ENCODE assay signal across 1 cellular context in the genomic region with DNA sequence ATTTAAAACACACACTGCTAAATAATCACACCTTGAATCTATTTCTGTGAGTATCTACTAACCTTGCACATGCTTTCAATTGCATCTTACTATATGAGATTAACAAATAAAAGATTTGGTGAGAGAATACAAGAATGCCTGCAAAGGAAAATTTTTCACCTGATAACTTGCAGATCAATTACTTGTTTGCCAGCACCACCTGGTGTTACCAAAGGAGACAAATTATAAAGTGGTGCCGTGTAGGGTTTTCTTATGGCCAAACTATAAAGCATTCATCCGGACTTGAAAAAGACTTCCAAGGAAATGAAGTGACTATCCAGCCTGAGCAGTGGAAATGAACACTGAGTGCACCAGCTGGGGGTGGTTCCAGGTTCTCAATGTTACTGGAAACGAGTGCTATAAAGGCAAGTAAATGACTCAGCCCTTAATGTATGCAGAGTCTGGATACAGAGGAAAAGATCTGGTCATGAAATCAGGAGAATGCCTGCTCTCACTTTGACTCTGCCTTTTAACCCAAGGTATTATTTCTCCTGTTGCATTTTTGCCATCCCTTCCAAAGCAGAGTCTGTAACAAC.
TF ChIP-seq lines count a peak whose summit lies in the region.

No MANE protein-coding gene starts in this region.

TF ChIP-seq in GM23338, 12 proteins besides CTCF, POLR2A, EP300 and RAD21 (continued from another document):
- TF ChIP-seq, protein P1, sequence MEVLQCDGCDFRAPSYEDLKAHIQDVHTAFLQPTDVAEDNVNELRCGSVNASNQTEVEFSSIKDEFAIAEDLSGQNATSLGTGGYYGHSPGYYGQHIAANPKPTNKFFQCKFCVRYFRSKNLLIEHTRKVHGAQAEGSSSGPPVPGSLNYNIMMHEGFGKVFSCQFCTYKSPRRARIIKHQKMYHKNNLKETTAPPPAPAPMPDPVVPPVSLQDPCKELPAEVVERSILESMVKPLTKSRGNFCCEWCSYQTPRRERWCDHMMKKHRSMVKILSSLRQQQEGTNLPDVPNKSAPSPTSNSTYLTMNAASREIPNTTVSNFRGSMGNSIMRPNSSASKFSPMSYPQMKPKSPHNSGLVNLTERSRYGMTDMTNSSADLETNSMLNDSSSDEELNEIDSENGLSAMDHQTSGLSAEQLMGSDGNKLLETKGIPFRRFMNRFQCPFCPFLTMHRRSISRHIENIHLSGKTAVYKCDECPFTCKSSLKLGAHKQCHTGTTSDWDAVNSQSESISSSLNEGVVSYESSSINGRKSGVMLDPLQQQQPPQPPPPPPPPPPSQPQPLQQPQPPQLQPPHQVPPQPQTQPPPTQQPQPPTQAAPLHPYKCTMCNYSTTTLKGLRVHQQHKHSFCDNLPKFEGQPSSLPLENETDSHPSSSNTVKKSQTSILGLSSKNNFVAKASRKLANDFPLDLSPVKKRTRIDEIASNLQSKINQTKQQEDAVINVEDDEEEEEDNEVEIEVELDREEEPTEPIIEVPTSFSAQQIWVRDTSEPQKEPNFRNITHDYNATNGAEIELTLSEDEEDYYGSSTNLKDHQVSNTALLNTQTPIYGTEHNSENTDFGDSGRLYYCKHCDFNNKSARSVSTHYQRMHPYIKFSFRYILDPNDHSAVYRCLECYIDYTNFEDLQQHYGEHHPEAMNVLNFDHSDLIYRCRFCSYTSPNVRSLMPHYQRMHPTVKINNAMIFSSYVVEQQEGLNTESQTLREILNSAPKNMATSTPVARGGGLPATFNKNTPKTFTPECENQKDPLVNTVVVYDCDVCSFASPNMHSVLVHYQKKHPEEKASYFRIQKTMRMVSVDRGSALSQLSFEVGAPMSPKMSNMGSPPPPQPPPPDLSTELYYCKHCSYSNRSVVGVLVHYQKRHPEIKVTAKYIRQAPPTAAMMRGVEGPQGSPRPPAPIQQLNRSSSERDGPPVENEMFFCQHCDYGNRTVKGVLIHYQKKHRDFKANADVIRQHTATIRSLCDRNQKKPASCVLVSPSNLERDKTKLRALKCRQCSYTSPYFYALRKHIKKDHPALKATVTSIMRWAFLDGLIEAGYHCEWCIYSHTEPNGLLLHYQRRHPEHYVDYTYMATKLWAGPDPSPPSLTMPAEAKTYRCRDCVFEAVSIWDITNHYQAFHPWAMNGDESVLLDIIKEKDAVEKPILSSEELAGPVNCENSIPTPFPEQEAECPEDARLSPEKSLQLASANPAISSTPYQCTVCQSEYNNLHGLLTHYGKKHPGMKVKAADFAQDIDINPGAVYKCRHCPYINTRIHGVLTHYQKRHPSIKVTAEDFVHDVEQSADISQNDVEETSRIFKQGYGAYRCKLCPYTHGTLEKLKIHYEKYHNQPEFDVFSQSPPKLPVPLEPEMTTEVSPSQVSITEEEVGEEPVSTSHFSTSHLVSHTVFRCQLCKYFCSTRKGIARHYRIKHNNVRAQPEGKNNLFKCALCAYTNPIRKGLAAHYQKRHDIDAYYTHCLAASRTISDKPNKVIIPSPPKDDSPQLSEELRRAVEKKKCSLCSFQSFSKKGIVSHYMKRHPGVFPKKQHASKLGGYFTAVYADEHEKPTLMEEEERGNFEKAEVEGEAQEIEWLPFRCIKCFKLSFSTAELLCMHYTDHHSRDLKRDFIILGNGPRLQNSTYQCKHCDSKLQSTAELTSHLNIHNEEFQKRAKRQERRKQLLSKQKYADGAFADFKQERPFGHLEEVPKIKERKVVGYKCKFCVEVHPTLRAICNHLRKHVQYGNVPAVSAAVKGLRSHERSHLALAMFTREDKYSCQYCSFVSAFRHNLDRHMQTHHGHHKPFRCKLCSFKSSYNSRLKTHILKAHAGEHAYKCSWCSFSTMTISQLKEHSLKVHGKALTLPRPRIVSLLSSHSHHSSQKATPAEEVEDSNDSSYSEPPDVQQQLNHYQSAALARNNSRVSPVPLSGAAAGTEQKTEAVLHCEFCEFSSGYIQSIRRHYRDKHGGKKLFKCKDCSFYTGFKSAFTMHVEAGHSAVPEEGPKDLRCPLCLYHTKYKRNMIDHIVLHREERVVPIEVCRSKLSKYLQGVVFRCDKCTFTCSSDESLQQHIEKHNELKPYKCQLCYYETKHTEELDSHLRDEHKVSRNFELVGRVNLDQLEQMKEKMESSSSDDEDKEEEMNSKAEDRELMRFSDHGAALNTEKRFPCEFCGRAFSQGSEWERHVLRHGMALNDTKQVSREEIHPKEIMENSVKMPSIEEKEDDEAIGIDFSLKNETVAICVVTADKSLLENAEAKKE (CRISPR knock-in tag; IDR thresholded peaks at IDR 0.05): no peak
- TF ChIP-seq, protein P2, sequence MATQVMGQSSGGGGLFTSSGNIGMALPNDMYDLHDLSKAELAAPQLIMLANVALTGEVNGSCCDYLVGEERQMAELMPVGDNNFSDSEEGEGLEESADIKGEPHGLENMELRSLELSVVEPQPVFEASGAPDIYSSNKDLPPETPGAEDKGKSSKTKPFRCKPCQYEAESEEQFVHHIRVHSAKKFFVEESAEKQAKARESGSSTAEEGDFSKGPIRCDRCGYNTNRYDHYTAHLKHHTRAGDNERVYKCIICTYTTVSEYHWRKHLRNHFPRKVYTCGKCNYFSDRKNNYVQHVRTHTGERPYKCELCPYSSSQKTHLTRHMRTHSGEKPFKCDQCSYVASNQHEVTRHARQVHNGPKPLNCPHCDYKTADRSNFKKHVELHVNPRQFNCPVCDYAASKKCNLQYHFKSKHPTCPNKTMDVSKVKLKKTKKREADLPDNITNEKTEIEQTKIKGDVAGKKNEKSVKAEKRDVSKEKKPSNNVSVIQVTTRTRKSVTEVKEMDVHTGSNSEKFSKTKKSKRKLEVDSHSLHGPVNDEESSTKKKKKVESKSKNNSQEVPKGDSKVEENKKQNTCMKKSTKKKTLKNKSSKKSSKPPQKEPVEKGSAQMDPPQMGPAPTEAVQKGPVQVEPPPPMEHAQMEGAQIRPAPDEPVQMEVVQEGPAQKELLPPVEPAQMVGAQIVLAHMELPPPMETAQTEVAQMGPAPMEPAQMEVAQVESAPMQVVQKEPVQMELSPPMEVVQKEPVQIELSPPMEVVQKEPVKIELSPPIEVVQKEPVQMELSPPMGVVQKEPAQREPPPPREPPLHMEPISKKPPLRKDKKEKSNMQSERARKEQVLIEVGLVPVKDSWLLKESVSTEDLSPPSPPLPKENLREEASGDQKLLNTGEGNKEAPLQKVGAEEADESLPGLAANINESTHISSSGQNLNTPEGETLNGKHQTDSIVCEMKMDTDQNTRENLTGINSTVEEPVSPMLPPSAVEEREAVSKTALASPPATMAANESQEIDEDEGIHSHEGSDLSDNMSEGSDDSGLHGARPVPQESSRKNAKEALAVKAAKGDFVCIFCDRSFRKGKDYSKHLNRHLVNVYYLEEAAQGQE (IDR thresholded peaks at IDR 0.05; ENCODE audit: unreplicated experiment): no peak
- TF ChIP-seq, protein P3, sequence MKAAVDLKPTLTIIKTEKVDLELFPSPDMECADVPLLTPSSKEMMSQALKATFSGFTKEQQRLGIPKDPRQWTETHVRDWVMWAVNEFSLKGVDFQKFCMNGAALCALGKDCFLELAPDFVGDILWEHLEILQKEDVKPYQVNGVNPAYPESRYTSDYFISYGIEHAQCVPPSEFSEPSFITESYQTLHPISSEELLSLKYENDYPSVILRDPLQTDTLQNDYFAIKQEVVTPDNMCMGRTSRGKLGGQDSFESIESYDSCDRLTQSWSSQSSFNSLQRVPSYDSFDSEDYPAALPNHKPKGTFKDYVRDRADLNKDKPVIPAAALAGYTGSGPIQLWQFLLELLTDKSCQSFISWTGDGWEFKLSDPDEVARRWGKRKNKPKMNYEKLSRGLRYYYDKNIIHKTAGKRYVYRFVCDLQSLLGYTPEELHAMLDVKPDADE (IDR thresholded peaks at IDR 0.05): no peak
- TF ChIP-seq STAT1 (IDR thresholded peaks at IDR 0.05; ENCODE audit: unreplicated experiment): no peak
- TF ChIP-seq ZNF331 (CRISPR knock-in tag; IDR thresholded peaks at IDR 0.05; ENCODE audit: low read depth): no peak
- TF ChIP-seq EZH2 (IDR thresholded peaks at IDR 0.05; ENCODE audit: low read depth, unreplicated experiment): no peak
- no peak for TF ChIP-seq NANOG (IDR thresholded peaks at IDR 0.05; ENCODE audit: borderline replicate concordance)
- TF ChIP-seq POLR2AphosphoS5 (IDR thresholded peaks at IDR 0.05; ENCODE audit: low read depth): no peak
- no peak for TF ChIP-seq ZNF114 (CRISPR knock-in tag; IDR thresholded peaks at IDR 0.05)
- no peak for TF ChIP-seq CREB1 (CRISPR knock-in tag; IDR thresholded peaks at IDR 0.05; ENCODE audit: low read depth)
